Comparison of ENCODE assay signal across 1 cellular context in the genomic region with DNA sequence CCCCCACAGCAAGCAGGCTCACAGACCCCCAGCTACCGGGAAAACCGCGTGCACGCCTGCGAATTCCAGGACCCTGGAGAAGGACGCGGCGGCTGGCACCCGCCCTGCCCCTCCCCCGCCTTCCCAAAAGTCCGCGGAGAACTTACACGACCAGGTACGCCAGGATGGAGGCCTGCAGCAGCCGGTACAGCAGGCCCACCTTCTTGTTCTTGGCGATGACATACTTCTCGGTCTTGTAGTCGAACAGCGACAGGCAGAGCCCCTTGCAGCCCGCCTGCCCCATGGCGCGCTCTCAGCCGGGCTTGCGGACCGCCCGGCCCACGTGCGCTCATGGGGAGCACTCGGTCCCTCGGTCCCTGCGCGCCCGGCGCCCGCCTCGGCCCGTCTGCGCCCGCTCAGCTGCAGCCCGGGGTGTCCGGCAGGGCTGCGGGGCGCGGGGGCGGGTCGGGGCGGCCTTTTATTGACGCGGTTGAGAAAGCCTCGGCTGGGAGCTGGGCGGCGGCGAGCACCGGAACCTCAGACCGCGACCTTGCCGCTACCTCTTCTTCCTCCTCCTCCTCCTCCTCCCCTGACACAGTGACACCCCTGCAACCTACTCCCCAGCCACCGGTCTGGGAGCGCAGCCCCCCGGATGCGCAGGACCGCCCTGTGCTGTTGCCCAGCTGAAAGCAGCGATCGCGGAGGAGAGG.
TF ChIP-seq lines count a peak whose summit lies in the region.

A gene with protein sequence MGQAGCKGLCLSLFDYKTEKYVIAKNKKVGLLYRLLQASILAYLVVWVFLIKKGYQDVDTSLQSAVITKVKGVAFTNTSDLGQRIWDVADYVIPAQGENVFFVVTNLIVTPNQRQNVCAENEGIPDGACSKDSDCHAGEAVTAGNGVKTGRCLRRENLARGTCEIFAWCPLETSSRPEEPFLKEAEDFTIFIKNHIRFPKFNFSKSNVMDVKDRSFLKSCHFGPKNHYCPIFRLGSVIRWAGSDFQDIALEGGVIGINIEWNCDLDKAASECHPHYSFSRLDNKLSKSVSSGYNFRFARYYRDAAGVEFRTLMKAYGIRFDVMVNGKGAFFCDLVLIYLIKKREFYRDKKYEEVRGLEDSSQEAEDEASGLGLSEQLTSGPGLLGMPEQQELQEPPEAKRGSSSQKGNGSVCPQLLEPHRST (minus strand): TSS at position 433 of the 689 bp plus-strand sequence. CDS start 150 bp downstream, at position 283.

TF ChIP-seq in HEK293, 187 proteins besides CTCF, POLR2A, EP300 and RAD21 (continued from another document and continues in another):
- TF ChIP-seq, protein P1, sequence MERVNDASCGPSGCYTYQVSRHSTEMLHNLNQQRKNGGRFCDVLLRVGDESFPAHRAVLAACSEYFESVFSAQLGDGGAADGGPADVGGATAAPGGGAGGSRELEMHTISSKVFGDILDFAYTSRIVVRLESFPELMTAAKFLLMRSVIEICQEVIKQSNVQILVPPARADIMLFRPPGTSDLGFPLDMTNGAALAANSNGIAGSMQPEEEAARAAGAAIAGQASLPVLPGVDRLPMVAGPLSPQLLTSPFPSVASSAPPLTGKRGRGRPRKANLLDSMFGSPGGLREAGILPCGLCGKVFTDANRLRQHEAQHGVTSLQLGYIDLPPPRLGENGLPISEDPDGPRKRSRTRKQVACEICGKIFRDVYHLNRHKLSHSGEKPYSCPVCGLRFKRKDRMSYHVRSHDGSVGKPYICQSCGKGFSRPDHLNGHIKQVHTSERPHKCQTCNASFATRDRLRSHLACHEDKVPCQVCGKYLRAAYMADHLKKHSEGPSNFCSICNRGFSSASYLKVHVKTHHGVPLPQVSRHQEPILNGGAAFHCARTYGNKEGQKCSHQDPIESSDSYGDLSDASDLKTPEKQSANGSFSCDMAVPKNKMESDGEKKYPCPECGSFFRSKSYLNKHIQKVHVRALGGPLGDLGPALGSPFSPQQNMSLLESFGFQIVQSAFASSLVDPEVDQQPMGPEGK (tag by site-specific recombination; IDR thresholded peaks at IDR 0.05), result peak; percentile 49
- TF ChIP-seq YY1 (tag by site-specific recombination; IDR thresholded peaks at IDR 0.05) (no peak), ZNF223 (tag by site-specific recombination; IDR thresholded peaks at IDR 0.05) (no peak), ZNF701 (tag by site-specific recombination; IDR thresholded peaks at IDR 0.05) (no peak), ZBTB8A (tag by site-specific recombination; IDR thresholded peaks at IDR 0.05) (peak; percentile 52; the same call in 1 of the 2 replicates), ZNF133 (tag by site-specific recombination; IDR thresholded peaks at IDR 0.05) (no peak), MYNN (tag by site-specific recombination; IDR thresholded peaks at IDR 0.05; ENCODE audit: borderline replicate concordance) (no peak), ZNF558 (tag by site-specific recombination; IDR thresholded peaks at IDR 0.05) (no peak), ZNF155 (tag by site-specific recombination; IDR thresholded peaks at IDR 0.05) (no peak), ZNF610 (tag by site-specific recombination; IDR thresholded peaks at IDR 0.05; ENCODE audit: borderline replicate concordance) (no peak), OSR2 (tag by site-specific recombination; IDR thresholded peaks at IDR 0.05) (no peak), MZF1 (tag by site-specific recombination; IDR thresholded peaks at IDR 0.05; ENCODE audit: borderline replicate concordance) (no peak), ZNF335 (tag by site-specific recombination; conservative IDR thresholded peaks at IDR 0.05) (peak; percentile 99), KLF9 (tag by site-specific recombination; IDR thresholded peaks at IDR 0.05; ENCODE audit: low read depth) (no peak), ZBTB7A (tag by site-specific recombination; IDR thresholded peaks at IDR 0.05; ENCODE audit: low read depth) (0 out of 2 replicates have a peak, but pooled peaks have one; percentile 48), ZBTB20 (tag by site-specific recombination; IDR thresholded peaks at IDR 0.05) (peak; percentile 17; the same call in 1 of the 2 replicates), ZNF274 (IDR thresholded peaks at IDR 0.05; ENCODE audit: low read length) (no peak), ZNF274 (tag by site-specific recombination; IDR thresholded peaks at IDR 0.05; ENCODE audit: borderline replicate concordance) (no peak), IKZF3 (tag by site-specific recombination; IDR thresholded peaks at IDR 0.05) (no peak), ZNF19 (tag by site-specific recombination; IDR thresholded peaks at IDR 0.05; ENCODE audit: low read depth) (no peak), PRDM1 (tag by site-specific recombination; IDR thresholded peaks at IDR 0.05) (no peak), ZNF140 (tag by site-specific recombination; IDR thresholded peaks at IDR 0.05) (no peak), ZNF394 (tag by site-specific recombination; IDR thresholded peaks at IDR 0.05; ENCODE audit: borderline replicate concordance) (no peak), ZBTB1 (tag by site-specific recombination; IDR thresholded peaks at IDR 0.05) (no peak), ZBTB48 (tag by site-specific recombination; IDR thresholded peaks at IDR 0.05) (peak; percentile 55; the same call in 1 of the 2 replicates), ZNF776 (tag by site-specific recombination; IDR thresholded peaks at IDR 0.05; ENCODE audit: borderline replicate concordance) (no peak), ZNF521 (tag by site-specific recombination; IDR thresholded peaks at IDR 0.05) (no peak), KLF1 (tag by site-specific recombination; IDR thresholded peaks at IDR 0.05) (no peak), ZBTB21 (tag by site-specific recombination; IDR thresholded peaks at IDR 0.05) (no peak), ZNF76 (tag by site-specific recombination; IDR thresholded peaks at IDR 0.05; ENCODE audit: borderline replicate concordance, low read depth) (peak; percentile 71; the same call in 1 of the 2 replicates), ZNF549 (tag by site-specific recombination; IDR thresholded peaks at IDR 0.05) (no peak), BCL11A (tag by site-specific recombination; IDR thresholded peaks at IDR 0.05; ENCODE audit: low read depth) (no peak), SP3 (tag by site-specific recombination; IDR thresholded peaks at IDR 0.05) (no peak)
- TF ChIP-seq, protein P2, sequence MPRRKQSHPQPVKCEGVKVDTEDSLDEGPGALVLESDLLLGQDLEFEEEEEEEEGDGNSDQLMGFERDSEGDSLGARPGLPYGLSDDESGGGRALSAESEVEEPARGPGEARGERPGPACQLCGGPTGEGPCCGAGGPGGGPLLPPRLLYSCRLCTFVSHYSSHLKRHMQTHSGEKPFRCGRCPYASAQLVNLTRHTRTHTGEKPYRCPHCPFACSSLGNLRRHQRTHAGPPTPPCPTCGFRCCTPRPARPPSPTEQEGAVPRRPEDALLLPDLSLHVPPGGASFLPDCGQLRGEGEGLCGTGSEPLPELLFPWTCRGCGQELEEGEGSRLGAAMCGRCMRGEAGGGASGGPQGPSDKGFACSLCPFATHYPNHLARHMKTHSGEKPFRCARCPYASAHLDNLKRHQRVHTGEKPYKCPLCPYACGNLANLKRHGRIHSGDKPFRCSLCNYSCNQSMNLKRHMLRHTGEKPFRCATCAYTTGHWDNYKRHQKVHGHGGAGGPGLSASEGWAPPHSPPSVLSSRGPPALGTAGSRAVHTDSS (tag by site-specific recombination; IDR thresholded peaks at IDR 0.05), result peak; percentile 78
- TF ChIP-seq, protein P3, sequence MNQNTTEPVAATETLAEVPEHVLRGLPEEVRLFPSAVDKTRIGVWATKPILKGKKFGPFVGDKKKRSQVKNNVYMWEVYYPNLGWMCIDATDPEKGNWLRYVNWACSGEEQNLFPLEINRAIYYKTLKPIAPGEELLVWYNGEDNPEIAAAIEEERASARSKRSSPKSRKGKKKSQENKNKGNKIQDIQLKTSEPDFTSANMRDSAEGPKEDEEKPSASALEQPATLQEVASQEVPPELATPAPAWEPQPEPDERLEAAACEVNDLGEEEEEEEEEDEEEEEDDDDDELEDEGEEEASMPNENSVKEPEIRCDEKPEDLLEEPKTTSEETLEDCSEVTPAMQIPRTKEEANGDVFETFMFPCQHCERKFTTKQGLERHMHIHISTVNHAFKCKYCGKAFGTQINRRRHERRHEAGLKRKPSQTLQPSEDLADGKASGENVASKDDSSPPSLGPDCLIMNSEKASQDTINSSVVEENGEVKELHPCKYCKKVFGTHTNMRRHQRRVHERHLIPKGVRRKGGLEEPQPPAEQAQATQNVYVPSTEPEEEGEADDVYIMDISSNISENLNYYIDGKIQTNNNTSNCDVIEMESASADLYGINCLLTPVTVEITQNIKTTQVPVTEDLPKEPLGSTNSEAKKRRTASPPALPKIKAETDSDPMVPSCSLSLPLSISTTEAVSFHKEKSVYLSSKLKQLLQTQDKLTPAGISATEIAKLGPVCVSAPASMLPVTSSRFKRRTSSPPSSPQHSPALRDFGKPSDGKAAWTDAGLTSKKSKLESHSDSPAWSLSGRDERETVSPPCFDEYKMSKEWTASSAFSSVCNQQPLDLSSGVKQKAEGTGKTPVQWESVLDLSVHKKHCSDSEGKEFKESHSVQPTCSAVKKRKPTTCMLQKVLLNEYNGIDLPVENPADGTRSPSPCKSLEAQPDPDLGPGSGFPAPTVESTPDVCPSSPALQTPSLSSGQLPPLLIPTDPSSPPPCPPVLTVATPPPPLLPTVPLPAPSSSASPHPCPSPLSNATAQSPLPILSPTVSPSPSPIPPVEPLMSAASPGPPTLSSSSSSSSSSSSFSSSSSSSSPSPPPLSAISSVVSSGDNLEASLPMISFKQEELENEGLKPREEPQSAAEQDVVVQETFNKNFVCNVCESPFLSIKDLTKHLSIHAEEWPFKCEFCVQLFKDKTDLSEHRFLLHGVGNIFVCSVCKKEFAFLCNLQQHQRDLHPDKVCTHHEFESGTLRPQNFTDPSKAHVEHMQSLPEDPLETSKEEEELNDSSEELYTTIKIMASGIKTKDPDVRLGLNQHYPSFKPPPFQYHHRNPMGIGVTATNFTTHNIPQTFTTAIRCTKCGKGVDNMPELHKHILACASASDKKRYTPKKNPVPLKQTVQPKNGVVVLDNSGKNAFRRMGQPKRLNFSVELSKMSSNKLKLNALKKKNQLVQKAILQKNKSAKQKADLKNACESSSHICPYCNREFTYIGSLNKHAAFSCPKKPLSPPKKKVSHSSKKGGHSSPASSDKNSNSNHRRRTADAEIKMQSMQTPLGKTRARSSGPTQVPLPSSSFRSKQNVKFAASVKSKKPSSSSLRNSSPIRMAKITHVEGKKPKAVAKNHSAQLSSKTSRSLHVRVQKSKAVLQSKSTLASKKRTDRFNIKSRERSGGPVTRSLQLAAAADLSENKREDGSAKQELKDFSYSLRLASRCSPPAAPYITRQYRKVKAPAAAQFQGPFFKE (tag by site-specific recombination; IDR thresholded peaks at IDR 0.05; ENCODE audit: borderline replicate concordance), result no peak
- TF ChIP-seq, protein P4, sequence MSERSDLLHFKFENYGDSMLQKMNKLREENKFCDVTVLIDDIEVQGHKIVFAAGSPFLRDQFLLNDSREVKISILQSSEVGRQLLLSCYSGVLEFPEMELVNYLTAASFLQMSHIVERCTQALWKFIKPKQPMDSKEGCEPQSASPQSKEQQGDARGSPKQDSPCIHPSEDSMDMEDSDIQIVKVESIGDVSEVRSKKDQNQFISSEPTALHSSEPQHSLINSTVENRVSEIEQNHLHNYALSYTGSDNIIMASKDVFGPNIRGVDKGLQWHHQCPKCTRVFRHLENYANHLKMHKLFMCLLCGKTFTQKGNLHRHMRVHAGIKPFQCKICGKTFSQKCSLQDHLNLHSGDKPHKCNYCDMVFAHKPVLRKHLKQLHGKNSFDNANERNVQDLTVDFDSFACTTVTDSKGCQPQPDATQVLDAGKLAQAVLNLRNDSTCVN (tag by site-specific recombination; optimal IDR thresholded peaks at IDR 0.05), result peak; percentile 43
- TF ChIP-seq, protein P5, sequence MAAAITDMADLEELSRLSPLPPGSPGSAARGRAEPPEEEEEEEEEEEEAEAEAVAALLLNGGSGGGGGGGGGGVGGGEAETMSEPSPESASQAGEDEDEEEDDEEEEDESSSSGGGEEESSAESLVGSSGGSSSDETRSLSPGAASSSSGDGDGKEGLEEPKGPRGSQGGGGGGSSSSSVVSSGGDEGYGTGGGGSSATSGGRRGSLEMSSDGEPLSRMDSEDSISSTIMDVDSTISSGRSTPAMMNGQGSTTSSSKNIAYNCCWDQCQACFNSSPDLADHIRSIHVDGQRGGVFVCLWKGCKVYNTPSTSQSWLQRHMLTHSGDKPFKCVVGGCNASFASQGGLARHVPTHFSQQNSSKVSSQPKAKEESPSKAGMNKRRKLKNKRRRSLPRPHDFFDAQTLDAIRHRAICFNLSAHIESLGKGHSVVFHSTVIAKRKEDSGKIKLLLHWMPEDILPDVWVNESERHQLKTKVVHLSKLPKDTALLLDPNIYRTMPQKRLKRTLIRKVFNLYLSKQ (tag by site-specific recombination; IDR thresholded peaks at IDR 0.05; ENCODE audit: borderline replicate concordance), result no peak
- TF ChIP-seq, protein P6, sequence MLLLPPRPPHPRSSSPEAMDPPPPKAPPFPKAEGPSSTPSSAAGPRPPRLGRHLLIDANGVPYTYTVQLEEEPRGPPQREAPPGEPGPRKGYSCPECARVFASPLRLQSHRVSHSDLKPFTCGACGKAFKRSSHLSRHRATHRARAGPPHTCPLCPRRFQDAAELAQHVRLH (tag by site-specific recombination; IDR thresholded peaks at IDR 0.05), result no peak
- TF ChIP-seq, protein P7, sequence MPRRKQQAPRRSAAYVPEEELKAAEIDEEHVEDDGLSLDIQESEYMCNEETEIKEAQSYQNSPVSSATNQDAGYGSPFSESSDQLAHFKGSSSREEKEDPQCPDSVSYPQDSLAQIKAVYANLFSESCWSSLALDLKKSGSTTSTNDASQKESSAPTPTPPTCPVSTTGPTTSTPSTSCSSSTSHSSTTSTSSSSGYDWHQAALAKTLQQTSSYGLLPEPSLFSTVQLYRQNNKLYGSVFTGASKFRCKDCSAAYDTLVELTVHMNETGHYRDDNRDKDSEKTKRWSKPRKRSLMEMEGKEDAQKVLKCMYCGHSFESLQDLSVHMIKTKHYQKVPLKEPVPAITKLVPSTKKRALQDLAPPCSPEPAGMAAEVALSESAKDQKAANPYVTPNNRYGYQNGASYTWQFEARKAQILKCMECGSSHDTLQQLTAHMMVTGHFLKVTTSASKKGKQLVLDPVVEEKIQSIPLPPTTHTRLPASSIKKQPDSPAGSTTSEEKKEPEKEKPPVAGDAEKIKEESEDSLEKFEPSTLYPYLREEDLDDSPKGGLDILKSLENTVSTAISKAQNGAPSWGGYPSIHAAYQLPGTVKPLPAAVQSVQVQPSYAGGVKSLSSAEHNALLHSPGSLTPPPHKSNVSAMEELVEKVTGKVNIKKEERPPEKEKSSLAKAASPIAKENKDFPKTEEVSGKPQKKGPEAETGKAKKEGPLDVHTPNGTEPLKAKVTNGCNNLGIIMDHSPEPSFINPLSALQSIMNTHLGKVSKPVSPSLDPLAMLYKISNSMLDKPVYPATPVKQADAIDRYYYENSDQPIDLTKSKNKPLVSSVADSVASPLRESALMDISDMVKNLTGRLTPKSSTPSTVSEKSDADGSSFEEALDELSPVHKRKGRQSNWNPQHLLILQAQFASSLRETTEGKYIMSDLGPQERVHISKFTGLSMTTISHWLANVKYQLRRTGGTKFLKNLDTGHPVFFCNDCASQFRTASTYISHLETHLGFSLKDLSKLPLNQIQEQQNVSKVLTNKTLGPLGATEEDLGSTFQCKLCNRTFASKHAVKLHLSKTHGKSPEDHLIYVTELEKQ (tag by site-specific recombination; IDR thresholded peaks at IDR 0.05; ENCODE audit: borderline replicate concordance), result no peak
